In the genomic region with DNA sequence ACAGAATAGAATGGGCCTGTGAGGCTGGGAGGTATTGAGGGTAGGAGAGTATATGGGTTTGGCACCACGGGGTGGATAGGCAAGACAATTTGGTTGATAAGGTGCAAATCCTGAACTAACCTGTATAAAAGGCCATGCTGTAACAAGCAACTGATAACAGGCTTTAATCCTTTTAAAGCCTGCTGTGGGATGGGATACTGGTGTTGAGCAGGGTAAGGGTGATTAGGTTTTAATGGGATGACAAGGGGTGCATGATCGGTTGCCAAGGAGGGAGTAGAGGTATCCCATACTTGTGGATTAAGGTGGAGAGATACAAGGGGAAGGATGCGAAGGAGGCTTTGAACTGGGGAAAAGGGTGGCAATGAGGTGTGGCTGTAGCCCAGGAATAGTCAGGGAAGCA, we compare ENCODE assay signal across 6 cellular contexts. TPM values are rescaled to one million over a fixed set of nuclear protein-coding genes. Genes with fewer than 3 reads are reported as not detected.
"Had no signal": no experiment of that assay in that cellular context is flagged by ENCODE, and none has a peak within 500 bp of the region (broad histone marks: within the 10 kb centered on the region; RNA-seq: fewer than 3 reads in every experiment).

No MANE protein-coding gene starts in this region.

RNA-seq across cellular contexts. Expression of a gene that starts 13.3 kb away (rescaled TPM):
- total RNA-seq: GM23248, HepG2, HFFc6 had no signal
- polyA plus RNA-seq: GM23248, HepG2 had no signal

RNA-seq across cellular contexts. Expression of a gene that starts 34.9 kb away (rescaled TPM):
- total RNA-seq: GM23248, H4, HepG2, HFFc6, HT1080 had no signal
- polyA plus RNA-seq: GM23248, HepG2 had no signal

RNA-seq across cellular contexts. Expression of a gene that starts 47.7 kb away (rescaled TPM):
- total RNA-seq: GM23248, H4, H7, HepG2, HFFc6, HT1080 had no signal
- polyA plus RNA-seq: GM23248, HepG2 had no signal
